1 cellular context compared by ENCODE assay signal in the genomic region with DNA sequence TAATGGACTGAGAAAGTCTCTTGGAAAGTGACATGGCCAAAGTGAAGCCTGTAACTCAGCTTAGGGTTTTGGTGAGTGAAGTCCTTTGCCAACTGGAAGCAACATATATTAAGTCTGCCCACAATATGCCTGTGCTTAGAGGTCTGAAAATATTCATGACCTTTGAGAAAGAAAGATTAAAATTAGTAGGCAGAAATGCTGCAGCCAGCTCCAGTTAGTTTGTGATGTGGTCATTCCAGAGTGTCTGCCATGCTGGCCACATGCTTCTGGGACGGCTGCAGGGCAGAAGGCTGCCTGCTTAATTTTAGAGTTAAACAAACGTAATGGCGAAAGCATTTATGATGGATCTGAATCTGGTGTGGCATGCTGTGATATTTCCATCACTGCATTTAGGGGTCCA.
TF ChIP-seq lines count a peak whose summit lies in the region.

No MANE protein-coding gene starts in this region.

TF ChIP-seq in HepG2, 621 proteins besides CTCF, POLR2A, EP300 and RAD21 (continued from another document):
- TF ChIP-seq CSRNP1 (CRISPR knock-in tag; IDR thresholded peaks at IDR 0.05) = no peak
- TF ChIP-seq ZNF704 (CRISPR knock-in tag; IDR thresholded peaks at IDR 0.05; ENCODE audit: borderline replicate concordance) = no peak
- TF ChIP-seq MED8 (CRISPR knock-in tag; IDR thresholded peaks at IDR 0.05; ENCODE audit: insufficient replicate concordance) = no peak
- TF ChIP-seq ZNF34 (CRISPR knock-in tag; IDR thresholded peaks at IDR 0.05; ENCODE audit: borderline replicate concordance) = no peak
- TF ChIP-seq ZNF597 (CRISPR knock-in tag; IDR thresholded peaks at IDR 0.05) = no peak
